16 cellular contexts compared by ENCODE assay signal in genomic region chr7:4714161-4714700, GRCh38. TPM values are rescaled to one million over a fixed set of nuclear protein-coding genes. Genes with fewer than 3 reads are reported as not detected.
DNase-seq lines count a peak whose midpoint lies in the region; ATAC-seq and TF ChIP-seq lines count a peak whose summit lies in the region.
"Had no signal": no experiment of that assay in that cellular context is flagged by ENCODE, and none has a peak within 500 bp of the region (broad histone marks: within the 10 kb centered on the region; RNA-seq: fewer than 3 reads in every experiment).

No MANE protein-coding gene starts in this region.

- BruUV-seq in A673 (replicated peaks; lab: Mats Ljungman, UMichigan) (no TSS peak), Calu3 (replicated peaks; lab: Mats Ljungman, UMichigan) (no TSS peak)

- H3K4me1 Mint-ChIP-seq in CD8-positive, alpha-beta T cell (ENCODE audit: low read depth): peaks cover 68% of the 10 kb centered on the region
- peaks cover 75% of the 10 kb centered on the region for H3K4me1 Mint-ChIP-seq in dendritic cell treated with granulocyte-macrophage colony-stimulating factor and Interleukin-4, amounts not matched to agents 40 ng/mL and 50 ng/mL, for 4 days (ENCODE audit: low read depth)
- H3K4me1 Mint-ChIP-seq in osteocyte (ENCODE audit: unreplicated experiment) (peaks cover 43% of the 10 kb centered on the region), Calu3 (ENCODE audit: low read depth, unreplicated experiment) (peaks cover 20% of the 10 kb centered on the region), natural killer cell (peaks cover 63 to 76% of the 10 kb centered on the region in 2 donors)

- H3K27ac ChIP-seq in A673 (ENCODE audit: low read depth, low read length, poor library complexity, severe bottlenecking): no peak overlapping the region
- H3K27ac ChIP-seq in CD8-positive, alpha-beta T cell (ENCODE audit: low read depth, low read length): no peak overlapping the region
- H3K27ac ChIP-seq: KMS-11 had no signal

- intact Hi-C loops in A673 (cut with micrococcal nuclease; ENCODE audit: unreplicated experiment): no loop called here
- intact Hi-C loops in CD8-positive, alpha-beta T cell (cut with DNase I, micrococcal nuclease): no loop called here
- intact Hi-C loops in dendritic cell treated with granulocyte-macrophage colony-stimulating factor and Interleukin-4, amounts not matched to agents 40 ng/mL and 50 ng/mL, for 4 days (cut with micrococcal nuclease): loop anchor here (5.0 kb wide), 1 partner anchor 33 kb away; no protein-coding TSS in a partner anchor
- intact Hi-C loops in Calu3 (cut with micrococcal nuclease; ENCODE audit: unreplicated experiment): no loop called here
- intact Hi-C loops in natural killer cell (cut with micrococcal nuclease): no loop called here

- ATAC-seq in CD8-positive, alpha-beta T cell: no peak
- no peak for ATAC-seq in natural killer cell
- no peak for ATAC-seq in HG03439 (IDR thresholded peaks at IDR 0.05; ENCODE audit: unreplicated experiment)
- ATAC-seq: PC-3 had no signal

- no peak overlapping the region for H3K4me3 Mint-ChIP-seq in CD8-positive, alpha-beta T cell
- H3K4me3 Mint-ChIP-seq in dendritic cell treated with granulocyte-macrophage colony-stimulating factor and Interleukin-4, amounts not matched to agents 40 ng/mL and 50 ng/mL, for 4 days: peak overlapping the region; percentile 5
- H3K4me3 Mint-ChIP-seq in osteocyte (ENCODE audit: unreplicated experiment) (no peak overlapping the region), Calu3 (ENCODE audit: low read depth, unreplicated experiment) (no peak overlapping the region), natural killer cell (no peak overlapping the region)

- no peaks in the 10 kb centered on the region for H3K36me3 ChIP-seq in A673 (ENCODE audit: insufficient read depth, low read length, poor library complexity, severe bottlenecking)
- no peaks in the 10 kb centered on the region for H3K36me3 ChIP-seq in CD8-positive, alpha-beta T cell (ENCODE audit: insufficient read depth, low read length)

- H3K36me3 Mint-ChIP-seq in CD8-positive, alpha-beta T cell: peaks cover 48% of the 10 kb centered on the region
- peaks cover 51% of the 10 kb centered on the region for H3K36me3 Mint-ChIP-seq in dendritic cell treated with granulocyte-macrophage colony-stimulating factor and Interleukin-4, amounts not matched to agents 40 ng/mL and 50 ng/mL, for 4 days (ENCODE audit: low read depth)
- H3K36me3 Mint-ChIP-seq in osteocyte (ENCODE audit: unreplicated experiment) (peaks cover 10% of the 10 kb centered on the region), Calu3 (ENCODE audit: insufficient read depth, unreplicated experiment) (peaks cover 5% of the 10 kb centered on the region), natural killer cell (no peaks in the 10 kb centered on the region)

- H3K9me3 ChIP-seq in A673 (ENCODE audit: low read depth, low read length, poor library complexity, severe bottlenecking): no peaks in the 10 kb centered on the region
- no peaks in the 10 kb centered on the region for H3K9me3 ChIP-seq in CD8-positive, alpha-beta T cell (ENCODE audit: low read length)

- H3K4me3 ChIP-seq in A673 (ENCODE audit: low read depth, low read length, poor library complexity, severe bottlenecking): peak overlapping the region; percentile 35
- H3K4me3 ChIP-seq in CD8-positive, alpha-beta T cell (ENCODE audit: low read depth, low read length): no peak overlapping the region

- TF ChIP-seq CTCF in A673 (conservative IDR thresholded peaks at IDR 0.05; ENCODE audit: low read depth, low read length) (no peak), osteocyte (IDR thresholded peaks at IDR 0.05) (no peak), Calu3 (IDR thresholded peaks at IDR 0.05; ENCODE audit: unreplicated experiment) (no peak), natural killer cell (IDR thresholded peaks at IDR 0.05) (no peak)
- TF ChIP-seq CTCF in CD8-positive, alpha-beta T cell (IDR thresholded peaks at IDR 0.05): no peak

- H3K27me3 Mint-ChIP-seq in CD8-positive, alpha-beta T cell (ENCODE audit: low read depth): no peaks in the 10 kb centered on the region
- H3K27me3 Mint-ChIP-seq in dendritic cell treated with granulocyte-macrophage colony-stimulating factor and Interleukin-4, amounts not matched to agents 40 ng/mL and 50 ng/mL, for 4 days: no peaks in the 10 kb centered on the region
- H3K27me3 Mint-ChIP-seq in osteocyte (ENCODE audit: unreplicated experiment) (no peaks in the 10 kb centered on the region), Calu3 (ENCODE audit: unreplicated experiment) (no peaks in the 10 kb centered on the region), natural killer cell (ENCODE audit: low read depth in 2 of 2) (no peaks in the 10 kb centered on the region)

- no peak for DNase-seq in A673 (ENCODE audit: low spot score)
- no peak for DNase-seq in CD8-positive, alpha-beta T cell
- DNase-seq in osteocyte (ENCODE audit: extremely low spot score, unreplicated experiment): no peak
- DNase-seq in Calu3: no peak
- no peak for DNase-seq in natural killer cell
- DNase-seq: ACHN, AML-193, H7, NCI-H1092, NCI-H146, NCI-H2081, NCI-H748 treated with DMSO at 0.1 percent for 48 hours, PC-3 had no signal

- H3K27me3 ChIP-seq in A673 (replicated peaks; ENCODE audit: insufficient read depth, low read depth, low read length, poor library complexity): no peaks in the 10 kb centered on the region
- H3K27me3 ChIP-seq in CD8-positive, alpha-beta T cell (ENCODE audit: insufficient read depth, low read length): no peaks in the 10 kb centered on the region

- CTCF ChIA-PET in A673 (lab: Charles Lee) (no interaction called here), Calu3 (lab: Charles Lee) (interaction anchor here (0.6 to 0.8 kb wide), 2 partner anchors 16 to 200 kb away, joined by 3 to 4 read pairs; no protein-coding TSS in a partner anchor)
- CTCF ChIA-PET in CD8-positive, alpha-beta T cell (lab: Charles Lee): interaction anchor here (0.8 kb wide), 1 partner anchor 20 kb away, joined by 3 read pairs; no protein-coding TSS in a partner anchor

- POLR2A ChIA-PET in A673 (lab: Charles Lee; ENCODE audit: low non-redundant PET): no interaction called here
- POLR2A ChIA-PET in CD8-positive, alpha-beta T cell (lab: Charles Lee): interaction anchor here (1.9 kb wide), 1 partner anchor 10 kb away, joined by 5 read pairs; no protein-coding TSS in a partner anchor

- no peaks in the 10 kb centered on the region for H3K9me3 Mint-ChIP-seq in CD8-positive, alpha-beta T cell
- no peaks in the 10 kb centered on the region for H3K9me3 Mint-ChIP-seq in dendritic cell treated with granulocyte-macrophage colony-stimulating factor and Interleukin-4, amounts not matched to agents 40 ng/mL and 50 ng/mL, for 4 days
- H3K9me3 Mint-ChIP-seq in osteocyte (ENCODE audit: unreplicated experiment) (no peaks in the 10 kb centered on the region), Calu3 (ENCODE audit: low read depth, unreplicated experiment) (no peaks in the 10 kb centered on the region), natural killer cell (no peaks in the 10 kb centered on the region)

- peak overlapping the region; percentile 79 for H3K27ac Mint-ChIP-seq in CD8-positive, alpha-beta T cell
- peak overlapping the region; percentile 72 for H3K27ac Mint-ChIP-seq in dendritic cell treated with granulocyte-macrophage colony-stimulating factor and Interleukin-4, amounts not matched to agents 40 ng/mL and 50 ng/mL, for 4 days
- H3K27ac Mint-ChIP-seq in osteocyte (ENCODE audit: unreplicated experiment) (peak overlapping the region; percentile 54), Calu3 (ENCODE audit: unreplicated experiment) (no peak overlapping the region), natural killer cell (peak overlapping the region in 1 of 2 donors; percentile 33)

- peaks cover 32% of the 10 kb centered on the region for H3K4me1 ChIP-seq in A673 (ENCODE audit: insufficient read depth, low read length, poor library complexity, severe bottlenecking)
- peaks cover 4% of the 10 kb centered on the region for H3K4me1 ChIP-seq in CD8-positive, alpha-beta T cell (ENCODE audit: insufficient read depth, low read length)

RNA-seq across cellular contexts. Expression of gene FOXK1, which starts 32.1 kb away (rescaled TPM):
- total RNA-seq in A673 (2021): 43.8 and 46.2 TPM in 2 replicates
- total RNA-seq in CD8-positive, alpha-beta T cell: 10 to 100 TPM; 65.8 to 69.8 TPM
- 56.2 and 63.1 TPM in 2 replicates for total RNA-seq in osteocyte
- 65.9 and 67.1 TPM in 2 replicates for total RNA-seq in Calu3 (2022)
- 10 to 100 TPM; 51.6 to 59.7 (median 55.3) TPM for total RNA-seq in natural killer cell
